In the genomic region with DNA sequence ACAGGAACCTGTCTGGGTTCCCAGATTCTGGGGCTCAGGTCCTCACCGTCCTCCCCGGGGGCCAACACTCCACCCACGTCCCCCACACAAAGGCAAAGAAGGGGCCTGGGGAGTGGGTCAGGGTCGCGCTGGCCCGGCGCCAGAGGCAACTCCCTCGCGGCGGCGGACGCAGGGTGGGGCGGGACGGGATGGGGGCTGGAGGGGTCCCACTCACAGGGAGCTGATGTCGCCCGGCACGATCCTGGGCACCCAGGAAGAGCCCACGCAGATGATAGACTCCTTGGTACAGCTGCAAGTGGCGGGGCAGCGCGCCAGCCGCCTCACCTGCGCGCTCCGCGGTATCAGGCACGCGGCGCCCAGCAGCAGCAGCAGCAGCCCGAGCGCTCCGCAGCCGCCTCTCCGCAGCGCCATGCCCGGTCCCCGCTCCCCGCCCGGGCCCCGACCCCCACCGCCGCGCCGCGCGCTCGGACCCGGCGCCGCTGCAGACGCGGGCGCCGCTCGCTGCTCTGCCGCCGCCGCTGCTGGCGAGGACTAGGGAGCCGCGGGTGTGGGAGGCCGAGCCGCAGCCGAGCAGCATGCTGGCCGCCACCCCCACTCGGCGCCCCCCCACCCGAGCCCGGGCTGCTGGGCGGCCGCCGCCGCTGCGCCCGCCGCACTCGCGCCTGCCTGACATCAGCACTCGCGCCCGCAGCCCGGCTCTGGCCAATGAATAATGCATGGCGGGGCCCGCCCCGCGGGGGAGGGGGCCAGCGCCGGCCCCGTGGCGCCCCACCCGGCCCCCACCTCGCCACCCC, we compare ENCODE assay signal across 8 cellular contexts. TPM values are rescaled to one million over a fixed set of nuclear protein-coding genes. Genes with fewer than 3 reads are reported as not detected.
DNase-seq lines count a peak whose midpoint lies in the region; TF ChIP-seq lines count a peak whose summit lies in the region.

A gene with protein sequence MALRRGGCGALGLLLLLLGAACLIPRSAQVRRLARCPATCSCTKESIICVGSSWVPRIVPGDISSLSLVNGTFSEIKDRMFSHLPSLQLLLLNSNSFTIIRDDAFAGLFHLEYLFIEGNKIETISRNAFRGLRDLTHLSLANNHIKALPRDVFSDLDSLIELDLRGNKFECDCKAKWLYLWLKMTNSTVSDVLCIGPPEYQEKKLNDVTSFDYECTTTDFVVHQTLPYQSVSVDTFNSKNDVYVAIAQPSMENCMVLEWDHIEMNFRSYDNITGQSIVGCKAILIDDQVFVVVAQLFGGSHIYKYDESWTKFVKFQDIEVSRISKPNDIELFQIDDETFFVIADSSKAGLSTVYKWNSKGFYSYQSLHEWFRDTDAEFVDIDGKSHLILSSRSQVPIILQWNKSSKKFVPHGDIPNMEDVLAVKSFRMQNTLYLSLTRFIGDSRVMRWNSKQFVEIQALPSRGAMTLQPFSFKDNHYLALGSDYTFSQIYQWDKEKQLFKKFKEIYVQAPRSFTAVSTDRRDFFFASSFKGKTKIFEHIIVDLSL (minus strand): TSS at position 664 of the 794 bp plus-strand sequence. CDS start 253 bp downstream, at position 411.

- H3K27ac ChIP-seq in testis, result no peak within 1 kb of the TSS

- H3K9me3 ChIP-seq in testis, result no peaks in the 10 kb centered on the region

- no peaks in the 10 kb centered on the region for H3K36me3 ChIP-seq in BJ (ENCODE audit: control insufficient read depth, insufficient read depth, low read length)
- no peaks in the 10 kb centered on the region for H3K36me3 ChIP-seq in testis (ENCODE audit: low read depth, missing control alignments)

- no peak within 1 kb of the TSS for H3K27ac Mint-ChIP-seq in chondrocyte (ENCODE audit: unreplicated experiment)

- H3K4me3 ChIP-seq in BJ (ENCODE audit: low read depth, low read length) (peak within 1 kb of the TSS; percentile 14), lower leg skin (ENCODE audit: low read depth, poor library complexity, severe bottlenecking) (peak within 1 kb of the TSS; percentile 6), testis (peak within 1 kb of the TSS; percentile 53 to 55)

- peaks cover 7% of the 10 kb centered on the region for H3K4me1 Mint-ChIP-seq in chondrocyte (ENCODE audit: low read depth)

- intact Hi-C loops in lower leg skin (cut with DNase I; ENCODE audit: low total_unique reads) (no loop called here), testis (cut with DNase I; ENCODE audit: low total_unique reads) (no loop called here)

- 0 to 1% methylated on average over 3 to 21 of the region's 92 CpGs for WGBS in lower leg skin, 2 donors
- 1% methylated on average over 35 of the region's 92 CpGs; no CpG with 5 or more reads in 1 of the 2 donors for WGBS in testis, 2 donors

- peak within 1 kb of the TSS; percentile 69 for H3K4me3 Mint-ChIP-seq in chondrocyte (ENCODE audit: unreplicated experiment)

- H3K4me1 ChIP-seq in testis, result no peaks in the 10 kb centered on the region

- H3K9me3 Mint-ChIP-seq in chondrocyte (ENCODE audit: low read depth), result peaks cover 7% of the 10 kb centered on the region

- POLR2A ChIA-PET in BJ (lab: Charles Lee), result no interaction called here

- TF ChIP-seq POLR2A in lower leg skin (IDR thresholded peaks at IDR 0.05) (no peak), testis (IDR thresholded peaks at IDR 0.05) (no peak)

- CTCF ChIA-PET in BJ (lab: Yijun Ruan, JAX), result no interaction called here

- H3K36me3 Mint-ChIP-seq in chondrocyte (ENCODE audit: low read depth), result peaks cover 3% of the 10 kb centered on the region

- DNase-seq in BJ (ENCODE audit: low read depth) (no peak), HuH-7.5 (ENCODE audit: low spot score) (peak; percentile 71), chondrocyte (ENCODE audit: low spot score) (no peak), lower leg skin (ENCODE audit: low spot score in 2 of 2) (no peak), testis (peak; percentile 65), epidermal melanocyte (ENCODE audit: insufficient read length, low spot score) (no peak), amniotic stem cell (lab: John Stamatoyannopoulos, UW) (no peak)
- no peak for DNase-seq in activated naive CD4-positive, alpha-beta T cell treated with anti-CD3 and anti-CD28 coated beads, Interleukin-2, amount 50 U/mL, for 16 hours

- H3K27me3 ChIP-seq in BJ (ENCODE audit: control insufficient read depth, insufficient read depth, low read length) (peaks cover 33% of the 10 kb centered on the region), testis (no peaks in the 10 kb centered on the region)

- TF ChIP-seq CTCF in BJ (IDR thresholded peaks at IDR 0.05; ENCODE audit: insufficient read depth, low read depth, low read length) (no peak), chondrocyte (IDR thresholded peaks at IDR 0.05) (no peak), lower leg skin (IDR thresholded peaks at IDR 0.05) (no peak), testis (IDR thresholded peaks at IDR 0.05) (no peak)

- H3K27me3 Mint-ChIP-seq in chondrocyte (ENCODE audit: low read depth), result peaks cover 63% of the 10 kb centered on the region

RNA-seq across cellular contexts. Expression of the gene that starts here (rescaled TPM):
- polyA plus RNA-seq in BJ (2011; rRNA removed), result 0.01 TPM in 2 replicates
- polyA minus RNA-seq in BJ (2011; rRNA and poly(A)+ RNA removed), result not detected in 2 replicates
- total RNA-seq in chondrocyte, result 0.30 to 0.85 TPM (median 0.36 TPM) in 3 replicates
- under 1 TPM; 0.04 to 0.52 (median 0.22) TPM for total RNA-seq in lower leg skin
- total RNA-seq in testis, result under 1 TPM; 0.74 to 0.87 TPM
- polyA plus RNA-seq in testis (ENCODE audit: insufficient read depth, low read depth, low replicate concordance), result 3.4 TPM

Comparison
In these comparisons a context has a peak if more than half of its experiments do, and no peak if none do; other contexts are left out.
1. DNase-seq: peak in HuH-7.5 (single experiment) and testis (single experiment); none in BJ (single experiment), chondrocyte (single experiment), lower leg skin (0 of 2), epidermal melanocyte (single experiment), amniotic stem cell (single experiment) and activated naive CD4-positive, alpha-beta T cell treated with anti-CD3 and anti-CD28 coated beads, Interleukin-2, amount 50 U/mL, for 16 hours (single experiment).
2. Peak in every context shown above with its lines, with median percentiles within 50 percentile points of each other: H3K4me3 ChIP-seq.